30 cellular contexts compared by ENCODE assay signal in the genomic region with DNA sequence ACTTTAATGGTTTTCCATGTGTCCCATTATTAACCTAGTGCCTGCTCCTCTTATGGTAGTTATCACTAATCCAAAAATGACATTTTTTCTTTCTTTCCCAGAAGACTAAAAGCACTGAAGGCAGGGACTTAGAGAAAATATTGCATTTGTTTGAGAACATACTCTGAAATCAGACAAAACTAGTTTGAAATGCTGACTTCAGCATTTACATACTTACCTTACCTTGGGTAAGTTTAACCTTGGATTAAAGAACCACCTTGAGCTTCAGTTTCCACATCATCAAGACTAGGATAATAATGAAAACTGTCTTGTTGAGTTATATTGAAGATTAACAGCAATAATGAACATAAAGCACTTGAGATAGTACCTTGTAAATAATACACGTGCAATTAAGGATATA.
"Had no signal": no experiment of that assay in that cellular context is flagged by ENCODE, and none has a peak within 500 bp of the region (broad histone marks: within the 10 kb centered on the region; RNA-seq: fewer than 3 reads in every experiment).

No MANE protein-coding gene starts in this region.

- H3K27ac ChIP-seq: neutrophil, pancreas, prostate gland, right atrium auricular region, skin epidermis, spleen, suprapubic skin, testis, tibial artery, transverse colon, upper lobe of right lung, uterus had no signal

- ATAC-seq: naive thymus-derived CD4-positive, alpha-beta T cell; natural killer cell; pancreas; sciatic nerve; stimulated activated naive CD8-positive, alpha-beta T cell treated with anti-CD3 and anti-CD28 coated beads, Interleukin-15, amount 100 ng/mL, for 72 hours; stimulated activated naive CD8-positive, alpha-beta T cell treated with anti-CD3 and anti-CD28 coated beads, Interleukin-15, Interleukin-2, amounts not matched to agents 100 U/mL and 50 U/mL, for 24 hours; upper lobe of right lung had no signal

- H3K4me1 Mint-ChIP-seq: naive thymus-derived CD4-positive, alpha-beta T cell; natural killer cell; nephron; stimulated activated memory B cell treated with anti-CD40 and anti-IgM and Interleukin-4, amounts not matched to agents 10 μg/mL and 1 μg/mL and 100 μg/mL, for 72 hours; stimulated activated naive CD8-positive, alpha-beta T cell treated with anti-CD3 and anti-CD28 coated beads, Interleukin-15, amount 100 ng/mL, for 72 hours had no signal

- H3K36me3 Mint-ChIP-seq: naive thymus-derived CD4-positive, alpha-beta T cell; natural killer cell; stimulated activated memory B cell treated with anti-CD40 and anti-IgM and Interleukin-4, amounts not matched to agents 10 μg/mL and 1 μg/mL and 100 μg/mL, for 72 hours; type B pancreatic cell had no signal

- DNase-seq: naive thymus-derived CD4-positive, alpha-beta T cell; natural killer cell; nucleus accumbens; pancreas; retina; spleen; stimulated activated CD4-positive, alpha-beta T cell treated with anti-CD3 and anti-CD28 coated beads, Interleukin-12 subunit alpha, Interleukin-12 subunit beta, amount 100 ng/mL, for 4 hours; stimulated activated CD4-positive, alpha-beta T cell treated with anti-CD3 and anti-CD28 coated beads, Interleukin-1b, Interleukin-23, amount 100 ng/mL, for 48 hours; stimulated activated CD4-positive, alpha-beta T cell treated with anti-CD3 and anti-CD28 coated beads, Interleukin-4, amount 100 ng/mL, for 1 hour; stimulated activated CD4-positive, alpha-beta T cell treated with anti-CD3 and anti-CD28 coated beads, Interleukin-4, amount 100 ng/mL, for 4 hours; stimulated activated CD8-positive, alpha-beta memory T cell treated with anti-CD3 and anti-CD28 coated beads, Interleukin-4, amount 100 ng/mL, for 48 hours; stimulated activated naive CD4-positive, alpha-beta T cell; stimulated activated naive CD8-positive, alpha-beta T cell treated with anti-CD3 and anti-CD28 coated beads, Interleukin-15, amount 100 ng/mL, for 72 hours; stimulated activated naive CD8-positive, alpha-beta T cell treated with anti-CD3 and anti-CD28 coated beads, Interleukin-15, Interleukin-2, amounts not matched to agents 100 U/mL and 50 U/mL, for 24 hours; substantia nigra; testis; tibial artery; transverse colon; upper lobe of right lung; uterus had no signal

- H3K27me3 ChIP-seq: neutrophil, pancreas, right atrium auricular region, spleen, suprapubic skin, testis, tibial artery, transverse colon, upper lobe of right lung, uterus had no signal

- H3K4me2 ChIP-seq: smooth muscle cell had no signal

- H3K9me3 ChIP-seq: neutrophil, pancreas, prostate gland, right atrium auricular region, spleen, suprapubic skin, testis, tibial artery, transverse colon, upper lobe of right lung, uterus had no signal

- H3K4me1 ChIP-seq: pancreas, prostate gland, right atrium auricular region, spleen, suprapubic skin, testis, tibial artery, transverse colon, upper lobe of right lung, uterus had no signal

- H3K27me3 Mint-ChIP-seq: stimulated activated memory B cell treated with anti-CD40 and anti-IgM and Interleukin-4, amounts not matched to agents 10 μg/mL and 1 μg/mL and 100 μg/mL, for 72 hours; stimulated activated naive CD8-positive, alpha-beta T cell treated with anti-CD3 and anti-CD28 coated beads, Interleukin-15, amount 100 ng/mL, for 72 hours; type B pancreatic cell had no signal

- H3K9me3 Mint-ChIP-seq: nephron; stimulated activated memory B cell treated with anti-CD40 and anti-IgM and Interleukin-4, amounts not matched to agents 10 μg/mL and 1 μg/mL and 100 μg/mL, for 72 hours; stimulated activated naive CD8-positive, alpha-beta T cell treated with anti-CD3 and anti-CD28 coated beads, Interleukin-15, amount 100 ng/mL, for 72 hours; type B pancreatic cell had no signal

- H3K27ac Mint-ChIP-seq: naive thymus-derived CD4-positive, alpha-beta T cell; natural killer cell; nephron; stimulated activated memory B cell treated with anti-CD40 and anti-IgM and Interleukin-4, amounts not matched to agents 10 μg/mL and 1 μg/mL and 100 μg/mL, for 72 hours; stimulated activated naive CD8-positive, alpha-beta T cell treated with anti-CD3 and anti-CD28 coated beads, Interleukin-15, amount 100 ng/mL, for 72 hours; type B pancreatic cell had no signal

- H3K36me3 ChIP-seq: neutrophil, pancreas, prostate gland, right atrium auricular region, spleen, suprapubic skin, tibial artery, transverse colon, upper lobe of right lung, uterus had no signal

- H3K4me3 Mint-ChIP-seq: naive thymus-derived CD4-positive, alpha-beta T cell; natural killer cell; nephron; stimulated activated memory B cell treated with anti-CD40 and anti-IgM and Interleukin-4, amounts not matched to agents 10 μg/mL and 1 μg/mL and 100 μg/mL, for 72 hours; stimulated activated naive CD8-positive, alpha-beta T cell treated with anti-CD3 and anti-CD28 coated beads, Interleukin-15, amount 100 ng/mL, for 72 hours; type B pancreatic cell had no signal

- FAIRE-seq: pancreas had no signal

- H3K4me3 ChIP-seq: pancreas, prostate gland, right atrium auricular region, skin epidermis, smooth muscle cell, spleen, suprapubic skin, testis, tibial artery, transverse colon, upper lobe of right lung, uterus had no signal
